ENCODE assay signal across 4 cellular contexts in the genomic region with DNA sequence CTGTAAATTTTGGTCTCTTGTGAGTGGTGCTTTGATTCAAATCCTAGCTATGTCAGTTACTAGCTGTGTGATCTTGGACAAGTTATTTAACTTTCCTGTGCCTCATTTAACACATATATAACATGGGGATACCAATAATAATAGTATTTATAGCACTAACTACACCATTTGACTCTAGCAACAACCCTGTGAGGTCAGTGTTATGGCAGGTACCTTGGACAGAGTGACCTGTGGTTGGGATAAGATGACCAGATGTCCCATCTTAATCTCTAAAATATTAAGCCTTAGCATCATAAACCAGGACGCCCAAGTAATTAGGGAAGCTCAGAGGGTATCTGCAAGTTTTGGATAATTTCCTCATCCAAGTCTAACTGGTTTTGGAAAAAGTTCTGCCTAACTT.
TF ChIP-seq lines count a peak whose summit lies in the region.

No MANE protein-coding gene starts in this region.

TF ChIP-seq in A549, 52 proteins besides CTCF, POLR2A, EP300 and RAD21 (continued from another document):
- TF ChIP-seq, protein P1, sequence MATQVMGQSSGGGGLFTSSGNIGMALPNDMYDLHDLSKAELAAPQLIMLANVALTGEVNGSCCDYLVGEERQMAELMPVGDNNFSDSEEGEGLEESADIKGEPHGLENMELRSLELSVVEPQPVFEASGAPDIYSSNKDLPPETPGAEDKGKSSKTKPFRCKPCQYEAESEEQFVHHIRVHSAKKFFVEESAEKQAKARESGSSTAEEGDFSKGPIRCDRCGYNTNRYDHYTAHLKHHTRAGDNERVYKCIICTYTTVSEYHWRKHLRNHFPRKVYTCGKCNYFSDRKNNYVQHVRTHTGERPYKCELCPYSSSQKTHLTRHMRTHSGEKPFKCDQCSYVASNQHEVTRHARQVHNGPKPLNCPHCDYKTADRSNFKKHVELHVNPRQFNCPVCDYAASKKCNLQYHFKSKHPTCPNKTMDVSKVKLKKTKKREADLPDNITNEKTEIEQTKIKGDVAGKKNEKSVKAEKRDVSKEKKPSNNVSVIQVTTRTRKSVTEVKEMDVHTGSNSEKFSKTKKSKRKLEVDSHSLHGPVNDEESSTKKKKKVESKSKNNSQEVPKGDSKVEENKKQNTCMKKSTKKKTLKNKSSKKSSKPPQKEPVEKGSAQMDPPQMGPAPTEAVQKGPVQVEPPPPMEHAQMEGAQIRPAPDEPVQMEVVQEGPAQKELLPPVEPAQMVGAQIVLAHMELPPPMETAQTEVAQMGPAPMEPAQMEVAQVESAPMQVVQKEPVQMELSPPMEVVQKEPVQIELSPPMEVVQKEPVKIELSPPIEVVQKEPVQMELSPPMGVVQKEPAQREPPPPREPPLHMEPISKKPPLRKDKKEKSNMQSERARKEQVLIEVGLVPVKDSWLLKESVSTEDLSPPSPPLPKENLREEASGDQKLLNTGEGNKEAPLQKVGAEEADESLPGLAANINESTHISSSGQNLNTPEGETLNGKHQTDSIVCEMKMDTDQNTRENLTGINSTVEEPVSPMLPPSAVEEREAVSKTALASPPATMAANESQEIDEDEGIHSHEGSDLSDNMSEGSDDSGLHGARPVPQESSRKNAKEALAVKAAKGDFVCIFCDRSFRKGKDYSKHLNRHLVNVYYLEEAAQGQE (IDR thresholded peaks at IDR 0.05): peak; percentile 61; the same call in 1 of the 2 replicates

TF ChIP-seq in GM23338, 12 proteins besides CTCF, POLR2A, EP300 and RAD21 (continued from another document):
- TF ChIP-seq, protein P1 (IDR thresholded peaks at IDR 0.05; ENCODE audit: unreplicated experiment): peak; percentile 23
TF ChIP-seq in GM23338: peak in this region for 1.

TF ChIP-seq in Ishikawa, 13 proteins besides CTCF, POLR2A, EP300 and RAD21:
- TF ChIP-seq, protein P1 (IDR thresholded peaks at IDR 0.05; ENCODE audit: low read depth): peak; percentile 68
- no peak for TF ChIP-seq FOXM1 (IDR thresholded peaks at IDR 0.05; ENCODE audit: borderline replicate concordance, low read depth)
TF ChIP-seq in Ishikawa: peak in this region for 1.

TF ChIP-seq in HepG2, 621 proteins besides CTCF, POLR2A, EP300 and RAD21:
- TF ChIP-seq, protein P1 (IDR thresholded peaks at IDR 0.05; ENCODE audit: borderline replicate concordance in 1 of 2, low read depth in 1 of 2, low read length in 2 of 2): peak in 1 of 2 experiments; percentile 88
- TF ChIP-seq, protein P2, sequence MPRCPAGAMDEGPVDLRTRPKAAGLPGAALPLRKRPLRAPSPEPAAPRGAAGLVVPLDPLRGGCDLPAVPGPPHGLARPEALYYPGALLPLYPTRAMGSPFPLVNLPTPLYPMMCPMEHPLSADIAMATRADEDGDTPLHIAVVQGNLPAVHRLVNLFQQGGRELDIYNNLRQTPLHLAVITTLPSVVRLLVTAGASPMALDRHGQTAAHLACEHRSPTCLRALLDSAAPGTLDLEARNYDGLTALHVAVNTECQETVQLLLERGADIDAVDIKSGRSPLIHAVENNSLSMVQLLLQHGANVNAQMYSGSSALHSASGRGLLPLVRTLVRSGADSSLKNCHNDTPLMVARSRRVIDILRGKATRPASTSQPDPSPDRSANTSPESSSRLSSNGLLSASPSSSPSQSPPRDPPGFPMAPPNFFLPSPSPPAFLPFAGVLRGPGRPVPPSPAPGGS (CRISPR knock-in tag; IDR thresholded peaks at IDR 0.05): no peak
